Comparison of ENCODE assay signal across 21 cellular contexts in the genomic region with DNA sequence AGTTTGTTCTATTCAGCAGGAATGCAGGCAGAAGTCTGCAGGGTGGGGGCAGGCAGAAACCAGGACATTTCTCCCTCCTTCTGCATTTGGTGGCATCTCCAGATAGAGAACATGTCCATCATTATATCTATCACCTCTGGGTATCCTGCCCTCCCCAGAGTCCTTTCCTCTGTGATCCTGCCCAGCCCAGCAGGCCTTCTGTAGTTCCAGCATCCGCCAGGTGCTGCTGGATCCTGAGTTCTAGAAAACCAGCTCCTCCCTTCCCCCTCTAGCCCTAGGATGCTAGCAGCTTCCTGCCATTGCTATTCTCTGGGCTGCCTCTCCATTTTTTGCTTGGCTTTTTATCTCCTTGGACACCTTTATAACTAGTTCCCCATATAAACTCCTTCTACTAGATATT.
"Had no signal": no experiment of that assay in that cellular context is flagged by ENCODE, and none has a peak within 500 bp of the region (broad histone marks: within the 10 kb centered on the region; RNA-seq: fewer than 3 reads in every experiment).

No MANE protein-coding gene starts in this region.

- H3K4me3 ChIP-seq: hepatocyte, mucosa of descending colon, psoas muscle, right lobe of liver, spleen, tibial artery, upper lobe of right lung, vagina had no signal

- H3K9me3 ChIP-seq: mucosa of descending colon, neutrophil, psoas muscle, right lobe of liver, spleen, tibial artery, upper lobe of right lung, vagina had no signal

- H3K4me1 ChIP-seq: psoas muscle, spleen, upper lobe of right lung, vagina had no signal

- H3K36me3 ChIP-seq: neutrophil, right lobe of liver, spleen, tibial artery, upper lobe of right lung, vagina had no signal

- H3K79me2 ChIP-seq: hepatocyte had no signal

- ATAC-seq: foreskin keratinocyte; naive thymus-derived CD8-positive, alpha-beta T cell; psoas muscle; stimulated activated memory B cell treated with anti-CD40 and anti-IgM and Interleukin-4, amounts not matched to agents 10 μg/mL and 1 μg/mL and 100 μg/mL, for 72 hours; upper lobe of right lung had no signal

- H3K4me1 Mint-ChIP-seq: stimulated activated memory B cell treated with anti-CD40 and anti-IgM and Interleukin-4, amounts not matched to agents 10 μg/mL and 1 μg/mL and 100 μg/mL, for 72 hours had no signal

- H3K4me2 ChIP-seq: hepatocyte had no signal

- H3K9me3 Mint-ChIP-seq: endodermal cell; stimulated activated memory B cell treated with anti-CD40 and anti-IgM and Interleukin-4, amounts not matched to agents 10 μg/mL and 1 μg/mL and 100 μg/mL, for 72 hours; stimulated activated naive CD8-positive, alpha-beta T cell treated with anti-CD3 and anti-CD28 coated beads, Interleukin-15, Interleukin-2, amounts not matched to agents 100 ng/mL and 50 ng/mL, for 24 hours had no signal

- H3K27ac Mint-ChIP-seq: endodermal cell; stimulated activated memory B cell treated with anti-CD40 and anti-IgM and Interleukin-4, amounts not matched to agents 10 μg/mL and 1 μg/mL and 100 μg/mL, for 72 hours; stimulated activated naive CD8-positive, alpha-beta T cell treated with anti-CD3 and anti-CD28 coated beads, Interleukin-15, Interleukin-2, amounts not matched to agents 100 ng/mL and 50 ng/mL, for 24 hours had no signal

- H3K4me3 Mint-ChIP-seq: endodermal cell; naive thymus-derived CD8-positive, alpha-beta T cell; stimulated activated memory B cell treated with anti-CD40 and anti-IgM and Interleukin-4, amounts not matched to agents 10 μg/mL and 1 μg/mL and 100 μg/mL, for 72 hours; stimulated activated naive CD8-positive, alpha-beta T cell treated with anti-CD3 and anti-CD28 coated beads, Interleukin-15, Interleukin-2, amounts not matched to agents 100 ng/mL and 50 ng/mL, for 24 hours had no signal

- H3K27me3 Mint-ChIP-seq: stimulated activated naive CD8-positive, alpha-beta T cell treated with anti-CD3 and anti-CD28 coated beads, Interleukin-15, Interleukin-2, amounts not matched to agents 100 ng/mL and 50 ng/mL, for 24 hours had no signal

- H3K27ac ChIP-seq: foreskin keratinocyte, hepatocyte, neutrophil, psoas muscle, right lobe of liver, spleen, upper lobe of right lung, vagina had no signal

- DNase-seq: effector CD4-positive, alpha-beta T cell; endodermal cell; erythroblast; foreskin keratinocyte; mammary epithelial cell; mucosa of descending colon; naive thymus-derived CD8-positive, alpha-beta T cell; psoas muscle; retina; right lobe of liver; spleen; stimulated activated CD4-positive, alpha-beta T cell treated with anti-CD3 and anti-CD28 coated beads, Interleukin-15, amount 100 ng/mL, for 24 hours; stimulated activated CD4-positive, alpha-beta T cell treated with anti-CD3 and anti-CD28 coated beads, Interleukin-1b, Interleukin-23, amount 100 ng/mL, for 48 hours; stimulated activated CD4-positive, alpha-beta T cell treated with anti-CD3 and anti-CD28 coated beads, Interleukin-4, amount 100 ng/mL, for 24 hours; tibial artery; upper lobe of right lung had no signal

- H3K27me3 ChIP-seq: foreskin keratinocyte, hepatocyte, right lobe of liver, tibial artery, vagina had no signal

- H3K36me3 Mint-ChIP-seq: naive thymus-derived CD8-positive, alpha-beta T cell; stimulated activated memory B cell treated with anti-CD40 and anti-IgM and Interleukin-4, amounts not matched to agents 10 μg/mL and 1 μg/mL and 100 μg/mL, for 72 hours had no signal

- H2AFZ ChIP-seq: hepatocyte had no signal
